Comparison of ENCODE assay signal across 20 cellular contexts in genomic region chr7:136555933-136556332, GRCh38.
DNase-seq lines count a peak whose midpoint lies in the region; ATAC-seq and TF ChIP-seq lines count a peak whose summit lies in the region.
"Had no signal": no experiment of that assay in that cellular context is flagged by ENCODE, and none has a peak within 500 bp of the region (broad histone marks: within the 10 kb centered on the region; RNA-seq: fewer than 3 reads in every experiment).

No MANE protein-coding gene starts in this region.

- peak overlapping the region; percentile 24 for H3K27ac ChIP-seq in caudate nucleus (ENCODE audit: low read depth, low read length)
- H3K27ac ChIP-seq: 22Rv1, foreskin keratinocyte, psoas muscle, spleen had no signal

- no peak overlapping the region for H3K4me3 Mint-ChIP-seq in stimulated activated memory B cell treated with anti-CD40 and anti-IgM and Interleukin-4, amounts not matched to agents 10 μg/mL and 1 μg/mL and 100 μg/mL, for 72 hours
- H3K4me3 Mint-ChIP-seq: activated CD4-positive, alpha-beta memory T cell treated with anti-CD3 and anti-CD28 coated beads, Interleukin-2, amount 10 ng/mL, durations not matched to agents 7 days and 5 days; activated naive CD8-positive, alpha-beta T cell treated with anti-CD3 and anti-CD28 coated beads, Interleukin-2, amount 10 ng/mL, durations not matched to agents 7 days and 5 days had no signal

- CTCF ChIA-PET in HEK293T (lab: Yijun Ruan, JAX): interaction anchor here (0.6 kb wide), 1 partner anchor 149 kb away, joined by 5 read pairs; no protein-coding TSS in a partner anchor

- no peaks in the 10 kb centered on the region for H3K36me3 Mint-ChIP-seq in stimulated activated memory B cell treated with anti-CD40 and anti-IgM and Interleukin-4, amounts not matched to agents 10 μg/mL and 1 μg/mL and 100 μg/mL, for 72 hours
- H3K36me3 Mint-ChIP-seq: activated naive CD8-positive, alpha-beta T cell treated with anti-CD3 and anti-CD28 coated beads, Interleukin-2, amount 10 ng/mL, durations not matched to agents 7 days and 5 days had no signal

- POLR2A ChIA-PET in HEK293T (lab: Yijun Ruan, JAX): no interaction called here

- H3K27me3 Mint-ChIP-seq in stimulated activated memory B cell treated with anti-CD40 and anti-IgM and Interleukin-4, amounts not matched to agents 10 μg/mL and 1 μg/mL and 100 μg/mL, for 72 hours: no peaks in the 10 kb centered on the region
- H3K27me3 Mint-ChIP-seq: activated CD4-positive, alpha-beta memory T cell treated with anti-CD3 and anti-CD28 coated beads, Interleukin-2, amount 10 ng/mL, durations not matched to agents 7 days and 5 days; activated naive CD8-positive, alpha-beta T cell treated with anti-CD3 and anti-CD28 coated beads, Interleukin-2, amount 10 ng/mL, durations not matched to agents 7 days and 5 days had no signal

- peaks cover 4% of the 10 kb centered on the region for H3K9me3 Mint-ChIP-seq in stimulated activated memory B cell treated with anti-CD40 and anti-IgM and Interleukin-4, amounts not matched to agents 10 μg/mL and 1 μg/mL and 100 μg/mL, for 72 hours

- no peaks in the 10 kb centered on the region for H3K4me1 Mint-ChIP-seq in stimulated activated memory B cell treated with anti-CD40 and anti-IgM and Interleukin-4, amounts not matched to agents 10 μg/mL and 1 μg/mL and 100 μg/mL, for 72 hours
- H3K4me1 Mint-ChIP-seq: activated CD4-positive, alpha-beta memory T cell treated with anti-CD3 and anti-CD28 coated beads, Interleukin-2, amount 10 ng/mL, durations not matched to agents 7 days and 5 days; activated naive CD8-positive, alpha-beta T cell treated with anti-CD3 and anti-CD28 coated beads, Interleukin-2, amount 10 ng/mL, durations not matched to agents 7 days and 5 days had no signal

- DNase-seq in DMS 273 (lab: John Stamatoyannopoulos, UW; ENCODE audit: unreplicated experiment): peak; percentile 12
- no peak for DNase-seq in DMS 273 treated with DMSO at 0.1 percent for 48 hours (lab: John Stamatoyannopoulos, UW)
- DNase-seq in NCI-H774 (lab: John Stamatoyannopoulos, UW): peak; percentile 37
- peak in 17 of 61 donors; percentile 1 to 37 (median 9) for DNase-seq in caudate nucleus (lab: John Stamatoyannopoulos, UW)
- no peak for DNase-seq in KG1 (lab: John Stamatoyannopoulos, UW)
- no peak for DNase-seq in HEK293T (ENCODE audit: extremely low spot score)
- DNase-seq: activated CD4-positive, alpha-beta memory T cell treated with anti-CD3 and anti-CD28 coated beads, Interleukin-2, amount 10 ng/mL, durations not matched to agents 7 days and 5 days; activated naive CD8-positive, alpha-beta T cell treated with anti-CD3 and anti-CD28 coated beads, Interleukin-2, amount 10 ng/mL, durations not matched to agents 7 days and 5 days; activated T-cell treated with anti-CD3 and anti-CD28 coated beads, Interleukin-2, amount 50 U/mL, for 48 hours; DMS153; foreskin keratinocyte; kidney glomerular epithelial cell; midbrain; NCI-H1694 treated with DMSO at 0.1 percent for 48 hours; psoas muscle; spleen; T-helper 1 cell had no signal

- no peak overlapping the region for H3K27ac Mint-ChIP-seq in stimulated activated memory B cell treated with anti-CD40 and anti-IgM and Interleukin-4, amounts not matched to agents 10 μg/mL and 1 μg/mL and 100 μg/mL, for 72 hours
- H3K27ac Mint-ChIP-seq: activated CD4-positive, alpha-beta memory T cell treated with anti-CD3 and anti-CD28 coated beads, Interleukin-2, amount 10 ng/mL, durations not matched to agents 7 days and 5 days; activated naive CD8-positive, alpha-beta T cell treated with anti-CD3 and anti-CD28 coated beads, Interleukin-2, amount 10 ng/mL, durations not matched to agents 7 days and 5 days had no signal

- ATAC-seq in GM19452 (IDR thresholded peaks at IDR 0.05; ENCODE audit: unreplicated experiment): no peak
- no peak for ATAC-seq in stimulated activated memory B cell treated with anti-CD40 and anti-IgM and Interleukin-4, amounts not matched to agents 10 μg/mL and 1 μg/mL and 100 μg/mL, for 72 hours
- ATAC-seq: foreskin keratinocyte, psoas muscle had no signal

TF ChIP-seq in HEK293T, 16 proteins besides CTCF, POLR2A, EP300 and RAD21:
- TF ChIP-seq SUZ12 (IDR thresholded peaks at IDR 0.05) (no peak), ELF4 (IDR thresholded peaks at IDR 0.05) (no peak), HDGF (IDR thresholded peaks at IDR 0.05; ENCODE audit: borderline replicate concordance) (no peak), PKNOX1 (IDR thresholded peaks at IDR 0.05) (no peak), NFRKB (IDR thresholded peaks at IDR 0.05) (no peak), LEF1 (IDR thresholded peaks at IDR 0.05; ENCODE audit: borderline replicate concordance) (no peak), L3MBTL2 (conservative IDR thresholded peaks at IDR 0.05) (no peak), ARNT (IDR thresholded peaks at IDR 0.05) (no peak), SP1 (IDR thresholded peaks at IDR 0.05) (no peak), FOXM1 (IDR thresholded peaks at IDR 0.05; ENCODE audit: borderline replicate concordance) (no peak), BHLHE40 (IDR thresholded peaks at IDR 0.05; ENCODE audit: borderline replicate concordance) (no peak), TARDBP (IDR thresholded peaks at IDR 0.05) (no peak), CTBP1 (IDR thresholded peaks at IDR 0.05; ENCODE audit: borderline replicate concordance) (no peak), FOXK2 (IDR thresholded peaks at IDR 0.05) (no peak), ZNF384 (IDR thresholded peaks at IDR 0.05) (no peak), FOXA1 (IDR thresholded peaks at IDR 0.05) (no peak)

Comparison
In these comparisons a context has a peak if more than half of its experiments do, and no peak if none do; other contexts are left out.
1. DNase-seq: peak in DMS 273 (single experiment) and NCI-H774 (single experiment); none in DMS 273 treated with DMSO at 0.1 percent for 48 hours (single experiment), KG1 (single experiment) and HEK293T (single experiment).